1 cellular context compared by ENCODE assay signal in genomic region chr1:21833392-21833976, GRCh38.
A peak's percentile ranks its signal among the peaks of the same experiment; 100 is the strongest.
TF ChIP-seq lines count a peak whose summit lies in the region.

No MANE protein-coding gene starts in this region.

TF ChIP-seq in HepG2, 621 proteins besides CTCF, POLR2A, EP300 and RAD21:
- TF ChIP-seq ZGPAT (CRISPR knock-in tag; IDR thresholded peaks at IDR 0.05) (no peak), ZNF687 (CRISPR knock-in tag; IDR thresholded peaks at IDR 0.05) (0 out of 2 replicates have a peak, but pooled peaks have one; percentile 15), ATM (IDR thresholded peaks at IDR 0.05; ENCODE audit: borderline replicate concordance) (no peak)
